In the genomic region with DNA sequence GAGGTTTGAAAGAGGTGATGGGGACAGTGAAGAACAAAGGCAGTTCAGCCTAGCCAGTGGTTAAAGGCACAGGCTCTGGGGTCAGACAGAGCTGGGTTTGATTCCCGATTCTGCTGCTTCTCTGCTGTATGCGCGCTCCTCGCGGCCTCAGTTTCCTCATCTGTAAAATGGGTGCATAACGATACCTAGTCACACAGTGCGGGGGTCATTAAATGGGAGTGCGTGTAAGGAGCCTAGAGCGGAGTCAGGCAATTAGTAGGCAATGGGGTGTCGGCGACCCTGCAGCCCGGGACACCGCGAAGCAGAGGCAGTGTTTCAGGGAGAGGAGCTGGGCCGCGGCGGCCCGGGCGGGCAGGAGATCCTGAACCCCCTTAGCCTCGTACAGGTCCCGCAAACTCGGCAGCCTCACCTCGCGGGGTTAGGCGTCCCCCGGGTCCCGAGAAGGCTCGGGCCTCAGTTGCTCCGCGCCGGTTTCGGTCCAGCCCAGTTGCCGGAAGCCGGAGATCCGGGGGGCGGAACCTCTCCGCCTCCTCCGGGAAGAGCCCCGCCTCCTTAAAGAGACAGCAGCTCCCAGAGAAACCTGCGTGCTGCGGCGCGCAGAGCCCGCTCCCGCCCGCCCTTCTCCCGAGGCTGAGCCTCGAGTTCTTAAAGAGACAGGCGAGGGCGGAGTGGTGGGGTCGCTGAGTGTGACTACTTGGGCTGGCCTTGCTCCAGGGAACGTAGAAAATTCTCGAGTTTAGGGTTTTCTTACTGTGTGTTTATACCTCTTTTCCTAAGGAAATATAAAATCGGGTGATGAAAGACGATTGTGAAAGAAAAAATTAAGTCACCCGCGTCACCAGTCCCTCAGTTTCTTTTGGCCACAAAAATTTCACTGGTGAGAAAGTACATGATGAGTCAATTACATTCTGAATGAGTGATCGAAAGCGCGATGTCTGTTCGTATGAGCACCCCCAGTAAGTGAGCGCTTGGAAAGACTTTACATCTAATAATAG, we compare ENCODE assay signal across 8 cellular contexts. TPM values are rescaled to one million over a fixed set of nuclear protein-coding genes. Genes with fewer than 3 reads are reported as not detected.
DNase-seq lines count a peak whose midpoint lies in the region; ATAC-seq and TF ChIP-seq lines count a peak whose summit lies in the region.

A gene (minus strand): TSS at position 494 of the 995 bp plus-strand sequence. CDS start 860 bp downstream, outside the sequence.

- no peaks in the 10 kb centered on the region for H3K9me3 ChIP-seq in T-helper 17 cell (ENCODE audit: control insufficient read depth, low read length, poor library complexity, severe bottlenecking)
- H3K9me3 ChIP-seq in left ventricle myocardium inferior (replicated peaks): no peaks in the 10 kb centered on the region
- no peaks in the 10 kb centered on the region for H3K9me3 ChIP-seq in upper lobe of right lung

- TF ChIP-seq CTCF in GM13977 (IDR thresholded peaks at IDR 0.05; ENCODE audit: extremely low read depth, insufficient read depth, missing control alignments): no peak
- TF ChIP-seq CTCF in left ventricle myocardium inferior (IDR thresholded peaks at IDR 0.05; ENCODE audit: borderline replicate concordance): no peak
- no peak for TF ChIP-seq CTCF in progenitor cell of endocrine pancreas (IDR thresholded peaks at IDR 0.05; ENCODE audit: unreplicated experiment)
- no peak for TF ChIP-seq CTCF in upper lobe of right lung (IDR thresholded peaks at IDR 0.05)

- H3K36me3 Mint-ChIP-seq in T-helper 17 cell (ENCODE audit: low read depth) (peaks cover 2% of the 10 kb centered on the region), progenitor cell of endocrine pancreas (ENCODE audit: insufficient read depth) (peaks cover 7% of the 10 kb centered on the region)

- H3K4me3 Mint-ChIP-seq in T-helper 17 cell (peak within 1 kb of the TSS; percentile 97), progenitor cell of endocrine pancreas (ENCODE audit: low read depth) (peak within 1 kb of the TSS; percentile 96)

- H3K27ac ChIP-seq in left ventricle myocardium inferior (replicated peaks): peak within 1 kb of the TSS; percentile 83
- H3K27ac ChIP-seq in upper lobe of right lung: peak within 1 kb of the TSS; percentile 86

- DNase-seq in GM13977 (ENCODE audit: low spot score) (peak; percentile 87), NCI-H1436 treated with DMSO at 0.1 percent for 48 hours (lab: John Stamatoyannopoulos, UW) (peak; percentile 13), T-helper 17 cell (peak; percentile 62 to 80 (median 74)), amygdala (lab: John Stamatoyannopoulos, UW) (peak; percentile 32 to 96 (median 84)), left ventricle myocardium inferior (peak; percentile 91), progenitor cell of endocrine pancreas (ENCODE audit: low spot score, unreplicated experiment) (peak; percentile 58), upper lobe of right lung (peak; percentile 94)

- peaks cover 19% of the 10 kb centered on the region for H3K4me1 ChIP-seq in left ventricle myocardium inferior
- peaks cover 17% of the 10 kb centered on the region for H3K4me1 ChIP-seq in upper lobe of right lung

- peaks cover 21% of the 10 kb centered on the region for H3K36me3 ChIP-seq in left ventricle myocardium inferior
- H3K36me3 ChIP-seq in upper lobe of right lung: peaks cover 24% of the 10 kb centered on the region

- ATAC-seq in HG02840 (IDR thresholded peaks at IDR 0.05; ENCODE audit: low FRiP score, unreplicated experiment) (peak; percentile 89), T-helper 17 cell (peak; percentile 99), upper lobe of right lung (peak; percentile 98)

- H3K4me3 ChIP-seq in left ventricle myocardium inferior (peak within 1 kb of the TSS; percentile 96), upper lobe of right lung (peak within 1 kb of the TSS; percentile 99)

- H3K27me3 Mint-ChIP-seq in T-helper 17 cell (peaks cover 2% of the 10 kb centered on the region), progenitor cell of endocrine pancreas (no peaks in the 10 kb centered on the region)

- H3K27me3 ChIP-seq in left ventricle myocardium inferior (ENCODE audit: low read depth) (no peaks in the 10 kb centered on the region), upper lobe of right lung (no peaks in the 10 kb centered on the region)

- in situ Hi-C loops in GM13977 (cut with MboI; ENCODE audit: low pct_unique_long_range_greater_than_20kb, low sequenced_read_pairs, unreplicated experiment): no loop called here

- intact Hi-C loops in left ventricle myocardium inferior (cut with micrococcal nuclease) (no loop called here), upper lobe of right lung (cut with DNase I) (no loop called here)

- H3K4me1 Mint-ChIP-seq in T-helper 17 cell (peaks cover 33% of the 10 kb centered on the region), progenitor cell of endocrine pancreas (ENCODE audit: low read depth) (peaks cover 14% of the 10 kb centered on the region)

- H3K27ac Mint-ChIP-seq in T-helper 17 cell (peak within 1 kb of the TSS; percentile 95), progenitor cell of endocrine pancreas (peak within 1 kb of the TSS; percentile 96)

- H3K9me3 Mint-ChIP-seq in progenitor cell of endocrine pancreas (ENCODE audit: low read depth): no peaks in the 10 kb centered on the region

RNA-seq across cellular contexts. Expression of the gene that starts here (rescaled TPM):
- total RNA-seq in T-helper 17 cell: 10 to 100 TPM in 1 of 2 donors, 1 to 10 TPM in 1; 8.8 to 10.3 TPM
- 13.9 TPM for total RNA-seq in left ventricle myocardium inferior
- 34.5 and 37.3 TPM in 2 replicates for total RNA-seq in progenitor cell of endocrine pancreas
- total RNA-seq in upper lobe of right lung: 24.1 TPM

Comparison
In these comparisons a context has a peak if more than half of its experiments do, and no peak if none do; other contexts are left out.
1. Peak in every context shown above with its lines: DNase-seq, ATAC-seq, H3K4me3 ChIP-seq and H3K27ac ChIP-seq.
2. DNase-seq: peak in every context shown above with its lines; median percentile 94 in upper lobe of right lung; 91 in left ventricle myocardium inferior; 87 in GM13977; 84 in amygdala; 74 in T-helper 17 cell; 58 in progenitor cell of endocrine pancreas; 13 in NCI-H1436 treated with DMSO at 0.1 percent for 48 hours.